Comparison of ENCODE assay signal across 8 cellular contexts in the genomic region with DNA sequence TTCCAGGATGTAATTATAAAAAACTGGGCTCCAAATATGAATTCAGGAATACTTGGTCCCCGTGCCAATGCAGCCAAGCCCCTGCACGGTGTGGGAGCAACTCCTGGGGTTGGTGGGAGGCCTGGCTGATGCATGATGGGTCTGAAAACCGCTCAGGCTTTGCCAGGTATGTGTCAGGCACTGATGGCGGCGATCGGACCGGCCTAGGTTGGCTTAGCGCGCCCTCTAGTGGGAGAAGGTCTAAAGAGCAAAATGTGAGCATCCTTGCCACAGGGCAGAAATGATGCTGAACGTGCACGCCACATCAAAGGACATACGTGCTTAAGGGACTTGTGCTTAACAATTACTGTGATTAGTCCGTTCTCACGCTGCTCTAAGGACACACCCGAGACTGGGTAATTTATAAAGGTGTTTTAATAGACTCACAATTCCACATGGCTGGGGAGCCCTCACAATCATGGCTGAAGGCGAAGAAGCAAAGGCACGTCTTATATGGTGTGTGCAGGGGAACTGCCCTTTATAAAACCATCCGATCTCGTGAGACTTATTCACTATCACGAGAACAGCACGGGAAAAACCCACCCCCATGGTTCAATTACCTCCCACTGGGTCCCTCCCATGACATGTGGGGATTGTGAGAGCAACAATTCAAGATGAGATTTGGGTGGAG.
DNase-seq lines count a peak whose midpoint lies in the region; ATAC-seq and TF ChIP-seq lines count a peak whose summit lies in the region.
"Not testable (repeated sequence)": the region's sequence is repeated elsewhere in the genome, so short reads cannot be mapped to it uniquely, and the experiment has no call there.

No MANE protein-coding gene starts in this region.

- H3K27ac ChIP-seq in Karpas-422 (ENCODE audit: low read length); upper lobe of left lung: not testable (repeated sequence)

- not testable (repeated sequence) for H3K4me2 ChIP-seq in Karpas-422 (ENCODE audit: low read depth, low read length, poor library complexity, severe bottlenecking)

- DNase-seq in GM12865 (ENCODE audit: low read depth); upper lobe of left lung: not testable (repeated sequence)
- DNase-seq in Karpas-422: peak; percentile 38
- peak; percentile 53 to 77 for DNase-seq in activated CD4-positive, alpha-beta T cell treated with anti-CD3 and anti-CD28 coated beads for 4 hours
- peak; percentile 46 for DNase-seq in activated gamma-delta T cell treated with Interleukin-2 at 50 U/mL for 16 hours
- DNase-seq in mucosa of gallbladder (ENCODE audit: low spot score): peak; percentile 22
- DNase-seq in stimulated activated CD4-positive, alpha-beta T cell treated with anti-CD3 and anti-CD28 coated beads, Interleukin-4, amount 100 ng/mL, for 1 hour: peak; percentile 71

- H3K9ac ChIP-seq in Karpas-422 (ENCODE audit: low read length): not testable (repeated sequence)

- not testable (repeated sequence) for H3K79me2 ChIP-seq in Karpas-422 (ENCODE audit: low read length)

- H3K27me3 ChIP-seq in Karpas-422 (ENCODE audit: low read length); upper lobe of left lung: not testable (repeated sequence)

- ATAC-seq in esophagus mucosa: peak; percentile 88
- ATAC-seq in upper lobe of left lung (ENCODE audit: low FRiP score in 2 of 2): peak; percentile 89 to 90

- TF ChIP-seq CTCF in GM12865 (IDR thresholded peaks at IDR 0.05; ENCODE audit: insufficient read depth, low read depth, low read length, missing control alignments) (peak; percentile 13), upper lobe of left lung (IDR thresholded peaks at IDR 0.05) (peak in 2 of 6 experiments; percentile 15 to 43)

- H2AFZ ChIP-seq in Karpas-422 (ENCODE audit: low read length): not testable (repeated sequence)

- not testable (repeated sequence) for TF ChIP-seq EP300 in upper lobe of left lung (IDR thresholded peaks at IDR 0.05)

- H4K20me1 ChIP-seq in Karpas-422 (ENCODE audit: insufficient read depth, low read depth, low read length): not testable (repeated sequence)

- not testable (repeated sequence) for TF ChIP-seq POLR2A in upper lobe of left lung (IDR thresholded peaks at IDR 0.05)

- H3K9me3 ChIP-seq in Karpas-422 (ENCODE audit: low read length); upper lobe of left lung: not testable (repeated sequence)

- 28% methylated on average over 7 of the region's 21 CpGs; no CpG with 5 or more reads in 1 of the 2 donors for WGBS in upper lobe of left lung, 2 donors

- not testable (repeated sequence) for H3K4me1 ChIP-seq in Karpas-422 (ENCODE audit: low read length); upper lobe of left lung

- not testable (repeated sequence) for H3K4me3 ChIP-seq in GM12865 (ENCODE audit: low read depth, low read length); Karpas-422 (ENCODE audit: low read length); upper lobe of left lung

- not testable (repeated sequence) for H3K9me2 ChIP-seq in Karpas-422 (replicated peaks; ENCODE audit: insufficient read depth, low read length)

- H3K36me3 ChIP-seq in Karpas-422 (ENCODE audit: insufficient read depth, low read length); upper lobe of left lung: not testable (repeated sequence)
